In the genomic region with DNA sequence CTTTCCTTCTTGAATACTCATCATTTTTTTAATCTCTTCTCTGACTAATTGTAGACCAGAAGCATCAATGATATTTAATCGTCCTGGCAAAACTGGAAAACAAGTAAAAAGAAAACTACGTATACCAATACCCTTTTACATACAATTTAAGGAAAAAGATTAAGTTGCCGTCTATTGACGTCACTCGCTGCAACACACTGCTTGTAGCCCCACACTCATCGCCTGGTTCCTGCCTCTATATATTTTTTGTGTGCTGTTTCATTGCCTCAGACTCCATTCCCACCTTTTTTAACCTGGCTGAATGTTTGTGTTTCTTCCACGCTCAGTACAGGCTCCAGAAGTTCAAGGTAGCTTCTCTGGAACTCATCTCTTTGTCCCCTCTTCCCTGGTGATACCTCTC, we compare ENCODE assay signal across 26 cellular contexts.
"Had no signal": no experiment of that assay in that cellular context is flagged by ENCODE, and none has a peak within 500 bp of the region (broad histone marks: within the 10 kb centered on the region; RNA-seq: fewer than 3 reads in every experiment).

No MANE protein-coding gene starts in this region.

- H3K27ac ChIP-seq: stomach, suprapubic skin, testis, thoracic aorta, thyroid gland, tibial artery, tibial nerve, transverse colon, upper lobe of left lung, upper lobe of right lung, uterus, vagina had no signal

- H3K4me3 ChIP-seq: stomach, suprapubic skin, testis, thoracic aorta, thyroid gland, tibial artery, tibial nerve, transverse colon, upper lobe of left lung, upper lobe of right lung, uterus, vagina had no signal

- H3K36me3 ChIP-seq: stomach, suprapubic skin, thoracic aorta, thyroid gland, tibial artery, tibial nerve, transverse colon, upper lobe of left lung, upper lobe of right lung, uterus, vagina had no signal

- H3K4me1 ChIP-seq: stomach, suprapubic skin, testis, thyroid gland, tibial artery, transverse colon, upper lobe of left lung, upper lobe of right lung, uterus, vagina had no signal

- H3K9me3 ChIP-seq: suprapubic skin, testis, thoracic aorta, thyroid gland, tibial artery, transverse colon, upper lobe of left lung, upper lobe of right lung, uterus, vagina had no signal

- H3K27me3 ChIP-seq: stomach, suprapubic skin, testis, thyroid gland, tibial artery, tibial nerve, transverse colon, upper lobe of left lung, upper lobe of right lung, uterus, vagina had no signal

- ATAC-seq: stimulated activated effector memory CD8-positive, alpha-beta T cell treated with anti-CD3 and anti-CD28 coated beads, Interleukin-12 subunit alpha, Interleukin-12 subunit beta, amount 100 ng/mL, for 72 hours; stimulated activated memory B cell treated with anti-CD40 and anti-IgM and Interleukin-4, amounts not matched to agents 10 μg/mL and 1 μg/mL and 100 μg/mL, for 72 hours; stimulated activated naive B cell treated with anti-CD40 and anti-IgM and Interleukin-4, amounts not matched to agents 10 μg/mL and 1 μg/mL and 100 μg/mL, for 72 hours; stimulated activated naive CD8-positive, alpha-beta T cell treated with anti-CD3 and anti-CD28 coated beads, Interleukin-15, amount 100 ng/mL, for 72 hours; stimulated activated naive CD8-positive, alpha-beta T cell treated with anti-CD3 and anti-CD28 coated beads, Interleukin-15, Interleukin-2, amounts not matched to agents 100 U/mL and 50 U/mL, for 24 hours; upper lobe of right lung had no signal

- DNase-seq: stimulated activated CD4-positive, alpha-beta T cell treated with anti-CD3 and anti-CD28 coated beads, Interleukin-2, amount 100 ng/mL, for 48 hours; stimulated activated CD4-positive, alpha-beta T cell treated with anti-CD3 and anti-CD28 coated beads, Interleukin-4, amount 100 ng/mL, for 1 hour; stimulated activated CD4-positive, alpha-beta T cell treated with anti-CD3 and anti-CD28 coated beads, Interleukin-4, amount 100 ng/mL, for 24 hours; stimulated activated CD4-positive, alpha-beta T cell treated with anti-CD3 and anti-CD28 coated beads, Interleukin-4, amount 100 ng/mL, for 4 hours; stimulated activated CD8-positive, alpha-beta memory T cell treated with anti-CD3 and anti-CD28 coated beads, Interleukin-4, amount 100 ng/mL, for 48 hours; stimulated activated naive B cell treated with anti-CD40 and anti-IgM and Interleukin-4, amounts not matched to agents 10 μg/mL and 1 μg/mL and 100 μg/mL, for 72 hours; stimulated activated naive CD4-positive, alpha-beta T cell; stimulated activated naive CD4-positive, alpha-beta T cell treated with Interleukin-2 at 50 U/mL for 16 hours; stimulated activated naive CD8-positive, alpha-beta T cell treated with anti-CD3 and anti-CD28 coated beads, Interleukin-15, amount 100 ng/mL, for 72 hours; stimulated activated naive CD8-positive, alpha-beta T cell treated with anti-CD3 and anti-CD28 coated beads, Interleukin-15, Interleukin-2, amounts not matched to agents 100 U/mL and 50 U/mL, for 24 hours; stomach; substantia nigra; testis; thyroid gland; tibial artery; transverse colon; trophoblast cell; upper lobe of left lung; upper lobe of right lung; uterus had no signal
